In the genomic region with DNA sequence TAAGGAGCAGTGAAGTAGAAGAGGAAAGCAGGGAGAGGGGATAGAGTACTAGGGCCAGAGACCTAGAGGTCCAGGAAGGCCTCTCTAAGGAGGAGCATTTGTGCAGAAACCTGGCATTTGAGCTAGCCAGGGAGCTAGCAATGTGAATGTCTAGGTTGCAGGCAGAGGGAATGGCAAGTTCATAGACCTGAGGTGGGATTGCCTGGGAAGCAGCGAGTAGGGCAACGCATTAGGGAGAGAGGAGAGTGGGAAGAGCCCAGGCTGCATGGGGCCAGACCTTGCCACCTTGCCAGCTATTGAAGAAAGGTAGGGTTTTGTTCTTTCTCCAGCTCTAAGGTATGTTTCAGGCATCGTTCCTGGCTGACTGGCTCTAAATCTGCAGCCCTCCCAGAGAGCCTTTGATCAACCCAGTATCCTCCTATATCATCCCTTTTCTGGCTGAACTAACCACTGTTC, we compare ENCODE assay signal across 10 cellular contexts. TPM values are rescaled to one million over a fixed set of nuclear protein-coding genes. Genes with fewer than 3 reads are reported as not detected.
A peak's percentile ranks its signal among the peaks of the same experiment; 100 is the strongest.
DNase-seq lines count a peak whose midpoint lies in the region; ATAC-seq and TF ChIP-seq lines count a peak whose summit lies in the region.
"Had no signal": no experiment of that assay in that cellular context is flagged by ENCODE, and none has a peak within 500 bp of the region (broad histone marks: within the 10 kb centered on the region; RNA-seq: fewer than 3 reads in every experiment).

No MANE protein-coding gene starts in this region.

- H3K36me3 ChIP-seq in Panc1 (ENCODE audit: control insufficient read depth, insufficient read depth, low read length) (no peaks in the 10 kb centered on the region), esophagus (ENCODE audit: control insufficient read depth in 2 of 2, insufficient read depth in 2 of 2, low read length in 1 of 2) (peaks cover 0 to 3% of the 10 kb centered on the region in 2 donors), gastrocnemius medialis (no peaks in the 10 kb centered on the region), aorta (ENCODE audit: control insufficient read depth in 1 of 2, insufficient read depth in 2 of 2, low read length in 1 of 2) (no peaks in the 10 kb centered on the region)
- H3K36me3 ChIP-seq: breast epithelium had no signal

- in situ Hi-C loops in Panc1 (cut with HindIII; ENCODE audit: low pct_unique_long_range_greater_than_20kb, low sequenced_read_pairs), result no loop called here
- in situ Hi-C loops in gastrocnemius medialis (cut with MboI; ENCODE audit: low sequenced_read_pairs in 4 of 4), result loop anchor here in 3 of 4 donors (5.0 to 10.0 kb wide), 3 partner anchors 64 to 74 kb away; a partner anchor contains a TSS

- ATAC-seq in GM18505 (IDR thresholded peaks at IDR 0.05; ENCODE audit: unreplicated experiment) (no peak), Panc1 (no peak), gastrocnemius medialis (no peak), aorta (ENCODE audit: low FRiP score) (no peak)
- no peak for ATAC-seq in activated CD4-positive, CD25-positive, alpha-beta regulatory T cell treated with anti-CD3 and anti-CD28 coated beads, Interleukin-2, amount 50 U/mL, for 24 hours

- TF ChIP-seq POLR2A in GM18505 (IDR thresholded peaks at IDR 0.05; ENCODE audit: borderline replicate concordance, extremely low read depth, insufficient read depth, insufficient read length) (peak; percentile 16), gastrocnemius medialis (IDR thresholded peaks at IDR 0.05) (no peak)

- H3K9me3 ChIP-seq in Panc1 (ENCODE audit: control insufficient read depth, insufficient read depth, low read depth, low read length), result no peaks in the 10 kb centered on the region
- H3K9me3 ChIP-seq in esophagus (ENCODE audit: control insufficient read depth in 2 of 2, insufficient read depth in 1 of 2, low read depth in 1 of 2, low read length in 1 of 2), result no peaks in the 10 kb centered on the region
- H3K9me3 ChIP-seq in gastrocnemius medialis, result no peaks in the 10 kb centered on the region
- no peaks in the 10 kb centered on the region for H3K9me3 ChIP-seq in aorta (ENCODE audit: control insufficient read depth, low read length)
- H3K9me3 ChIP-seq: breast epithelium had no signal

- DNase-seq in Panc1 (ENCODE audit: low read depth, low spot score) (no peak), gastrocnemius medialis (no peak), GF-D8 (lab: John Stamatoyannopoulos, UW) (no peak), aorta (no peak)
- DNase-seq: activated CD4-positive, alpha-beta T cell treated with anti-CD3 and anti-CD28 coated beads, Interleukin-2, amount 50 U/mL, for 4 hours; NCI-H1930 had no signal

- CTCF ChIA-PET in Panc1 (lab: Charles Lee), result interaction anchor here (0.9 kb wide), 1 partner anchor 75 kb away, joined by 3 read pairs; no protein-coding TSS in a partner anchor

- H3K4me3 ChIP-seq in Panc1 (ENCODE audit: low read depth in 2 of 2, low read length in 2 of 2) (no peak overlapping the region), esophagus (ENCODE audit: low read depth in 1 of 2, low read length in 2 of 2) (no peak overlapping the region), gastrocnemius medialis (no peak overlapping the region), aorta (ENCODE audit: low read length in 2 of 2) (no peak overlapping the region)
- H3K4me3 ChIP-seq: breast epithelium had no signal

- POLR2A ChIA-PET in Panc1 (lab: Charles Lee), result no interaction called here

- H3K27ac ChIP-seq in Panc1 (ENCODE audit: low read length) (0 out of 2 replicates have a peak overlapping the region, but pooled peaks have one; percentile 44), esophagus (ENCODE audit: low read depth in 2 of 2, low read length in 1 of 2) (peak overlapping the region; percentile 54 to 78), gastrocnemius medialis (peak overlapping the region; percentile 87 to 99 (median 94)), aorta (ENCODE audit: low read depth in 1 of 2, low read length in 2 of 2) (peak overlapping the region in 1 of 2 donors; percentile 17)

- no TSS peak for BruUV-seq in Panc1 (replicated peaks; lab: Mats Ljungman, UMichigan)

- H3K27me3 ChIP-seq in Panc1 (ENCODE audit: control insufficient read depth, insufficient read depth, low read length) (no peaks in the 10 kb centered on the region), esophagus (ENCODE audit: control insufficient read depth in 1 of 2, insufficient read depth in 2 of 2, low read length in 2 of 2) (no peaks in the 10 kb centered on the region), gastrocnemius medialis (no peaks in the 10 kb centered on the region), aorta (ENCODE audit: control insufficient read depth in 1 of 2, insufficient read depth in 2 of 2, low read length in 1 of 2) (no peaks in the 10 kb centered on the region)
- H3K27me3 ChIP-seq: breast epithelium had no signal

- 63 to 67% methylated on average over 3 of the region's 3 CpGs for WGBS in esophagus, 2 donors
- WGBS in aorta, 2 donors, result 92 to 93% methylated on average over 3 of the region's 3 CpGs

- intact Hi-C loops in Panc1 (cut with micrococcal nuclease; ENCODE audit: unreplicated experiment) (no loop called here), gastrocnemius medialis (cut with DNase I; ENCODE audit: low total_unique reads) (no loop called here), aorta (cut with DNase I) (loop anchor here (5.0 kb wide), 2 partner anchors 36 to 69 kb away; a partner anchor contains a TSS)

- TF ChIP-seq CTCF in Panc1 (IDR thresholded peaks at IDR 0.05) (no peak), gastrocnemius medialis (IDR thresholded peaks at IDR 0.05 in 4 of 5, conservative IDR thresholded peaks at IDR 0.05 in 1 of 5) (no peak)

- H3K4me1 ChIP-seq in Panc1 (ENCODE audit: control insufficient read depth, insufficient read depth, low read length), result peaks cover 54% of the 10 kb centered on the region
- H3K4me1 ChIP-seq in esophagus (ENCODE audit: control insufficient read depth in 2 of 2, insufficient read depth in 2 of 2, low read length in 1 of 2), result peaks cover 18 to 39% of the 10 kb centered on the region in 2 donors
- H3K4me1 ChIP-seq in gastrocnemius medialis, result peaks cover 97 to 98% of the 10 kb centered on the region in 2 donors
- H3K4me1 ChIP-seq in aorta (ENCODE audit: control insufficient read depth in 1 of 2, insufficient read depth in 2 of 2, low read length in 2 of 2), result peaks cover 0 to 12% of the 10 kb centered on the region in 2 donors

RNA-seq across cellular contexts. Expression of a gene that starts 54.0 kb away (rescaled TPM):
- total RNA-seq in Panc1 (2021; ENCODE audit: unreplicated experiment), result 9.5 TPM
- polyA plus RNA-seq in Panc1 (2012; ENCODE audit: insufficient read length), result 7.2 TPM
- polyA plus RNA-seq in esophagus, result 1 to 10 TPM; 3.0 to 4.1 TPM
- 100 to 1,000 TPM in 1 of 4 donors, 10 to 100 TPM in 3; 56.2 to 116 (median 79.2) TPM for total RNA-seq in gastrocnemius medialis
- total RNA-seq in aorta, result 10 to 100 TPM in 1 of 2 donors, 1 to 10 TPM in 1; 8.6 to 14.4 TPM
- 1 to 10 TPM; 7.6 to 8.9 TPM for polyA plus RNA-seq in aorta

Comparison
In these comparisons a context has a peak if more than half of its experiments do, and no peak if none do; other contexts are left out.
1. intact Hi-C loops: an anchor here in aorta (5.0 kb wide); none called in Panc1 and gastrocnemius medialis.